In the genomic region with DNA sequence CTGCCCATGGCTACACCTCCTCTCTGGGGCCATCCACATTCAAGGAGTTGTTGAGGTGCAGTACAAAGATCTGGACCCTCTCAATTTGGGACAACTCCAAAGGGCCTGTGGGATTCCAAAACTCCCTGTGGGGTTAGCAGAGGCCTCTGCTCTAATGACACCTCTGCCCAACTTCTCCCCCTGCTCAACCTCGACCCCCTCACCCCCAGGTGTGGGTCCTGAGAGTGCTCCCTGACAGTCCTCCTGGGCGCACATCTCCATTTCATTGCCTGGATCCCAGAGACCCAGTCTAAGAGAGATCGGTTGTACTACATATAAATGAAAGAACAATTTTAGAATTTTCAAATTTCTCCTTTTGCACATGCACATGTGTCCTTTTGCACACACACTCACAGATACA, we compare ENCODE assay signal across 31 cellular contexts.
"Had no signal": no experiment of that assay in that cellular context is flagged by ENCODE, and none has a peak within 500 bp of the region (broad histone marks: within the 10 kb centered on the region; RNA-seq: fewer than 3 reads in every experiment).

No MANE protein-coding gene starts in this region.

- H3K27ac Mint-ChIP-seq: natural killer cell treated with Interleukin-12 subunit alpha and Interleukin-12 subunit beta and Interleukin-15 and Interleukin-18, amount 100 ng/mL, for 72 hours; nephron progenitor cell; progenitor cell of endocrine pancreas; stimulated activated memory B cell treated with anti-CD40 and anti-IgM and Interleukin-4, amounts not matched to agents 10 μg/mL and 1 μg/mL and 100 μg/mL, for 72 hours; type B pancreatic cell had no signal

- H3K27ac ChIP-seq: ovary, parathyroid adenoma, psoas muscle, skin epidermis, spleen, suprapubic skin, testis, tibial artery, transverse colon, upper lobe of right lung, uterus had no signal

- H3K79me2 ChIP-seq: parathyroid adenoma had no signal

- H3K9me3 Mint-ChIP-seq: natural killer cell treated with Interleukin-12 subunit alpha and Interleukin-12 subunit beta and Interleukin-15 and Interleukin-18, amount 100 ng/mL, for 72 hours; stimulated activated memory B cell treated with anti-CD40 and anti-IgM and Interleukin-4, amounts not matched to agents 10 μg/mL and 1 μg/mL and 100 μg/mL, for 72 hours; stimulated activated naive CD8-positive, alpha-beta T cell treated with anti-CD3 and anti-CD28 coated beads, Interleukin-15, amount 100 ng/mL, for 72 hours had no signal

- H3K4me2 ChIP-seq: smooth muscle cell had no signal

- H3K36me3 Mint-ChIP-seq: naive thymus-derived CD4-positive, alpha-beta T cell; natural killer cell treated with Interleukin-12 subunit alpha and Interleukin-12 subunit beta and Interleukin-15 and Interleukin-18, amount 100 ng/mL, for 72 hours; stimulated activated memory B cell treated with anti-CD40 and anti-IgM and Interleukin-4, amounts not matched to agents 10 μg/mL and 1 μg/mL and 100 μg/mL, for 72 hours; type B pancreatic cell had no signal

- H3K4me3 ChIP-seq: ovary, psoas muscle, skin epidermis, smooth muscle cell, spleen, suprapubic skin, testis, tibial artery, transverse colon, upper lobe of right lung, uterus had no signal

- ATAC-seq: naive thymus-derived CD4-positive, alpha-beta T cell; psoas muscle; right cardiac atrium; sciatic nerve; stimulated activated memory B cell treated with anti-CD40 and anti-IgM and Interleukin-4, amounts not matched to agents 10 μg/mL and 1 μg/mL and 100 μg/mL, for 72 hours; stimulated activated naive CD8-positive, alpha-beta T cell treated with anti-CD3 and anti-CD28 coated beads, Interleukin-15, amount 100 ng/mL, for 72 hours; stimulated activated naive CD8-positive, alpha-beta T cell treated with anti-CD3 and anti-CD28 coated beads, Interleukin-15, Interleukin-2, amounts not matched to agents 100 U/mL and 50 U/mL, for 24 hours; upper lobe of right lung had no signal

- H3K9ac ChIP-seq: parathyroid adenoma had no signal

- H3K4me1 ChIP-seq: parathyroid adenoma, psoas muscle, spleen, testis, transverse colon, upper lobe of right lung, uterus had no signal

- H3K4me3 Mint-ChIP-seq: naive thymus-derived CD4-positive, alpha-beta T cell; natural killer cell treated with Interleukin-12 subunit alpha and Interleukin-12 subunit beta and Interleukin-15 and Interleukin-18, amount 100 ng/mL, for 72 hours; nephron progenitor cell; neural crest cell; stimulated activated memory B cell treated with anti-CD40 and anti-IgM and Interleukin-4, amounts not matched to agents 10 μg/mL and 1 μg/mL and 100 μg/mL, for 72 hours; stimulated activated naive CD8-positive, alpha-beta T cell treated with anti-CD3 and anti-CD28 coated beads, Interleukin-15, amount 100 ng/mL, for 72 hours; type B pancreatic cell had no signal

- H2AFZ ChIP-seq: parathyroid adenoma had no signal

- H3K9me3 ChIP-seq: ovary, spleen, suprapubic skin, testis, tibial artery, transverse colon, upper lobe of right lung, uterus had no signal

- H3K27me3 ChIP-seq: ovary, suprapubic skin, testis, tibial artery, uterus had no signal

- H3K4me1 Mint-ChIP-seq: stimulated activated memory B cell treated with anti-CD40 and anti-IgM and Interleukin-4, amounts not matched to agents 10 μg/mL and 1 μg/mL and 100 μg/mL, for 72 hours had no signal

- H3K36me3 ChIP-seq: ovary, spleen, suprapubic skin, tibial artery, transverse colon, upper lobe of right lung, uterus had no signal

- DNase-seq: naive thymus-derived CD4-positive, alpha-beta T cell; nephron progenitor cell; occipital lobe; ovary; psoas muscle; right cardiac atrium; spleen; stimulated activated CD4-positive, alpha-beta T cell treated with anti-CD3 and anti-CD28 coated beads, Interleukin-12 subunit alpha, Interleukin-12 subunit beta, amount 100 ng/mL, for 4 hours; stimulated activated CD4-positive, alpha-beta T cell treated with anti-CD3 and anti-CD28 coated beads, Interleukin-1b, Interleukin-23, amount 100 ng/mL, for 48 hours; stimulated activated CD4-positive, alpha-beta T cell treated with anti-CD3 and anti-CD28 coated beads, Interleukin-4, amount 100 ng/mL, for 1 hour; stimulated activated CD4-positive, alpha-beta T cell treated with anti-CD3 and anti-CD28 coated beads, Interleukin-4, amount 100 ng/mL, for 4 hours; stimulated activated CD8-positive, alpha-beta memory T cell treated with anti-CD3 and anti-CD28 coated beads, Interleukin-4, amount 100 ng/mL, for 48 hours; stimulated activated naive CD4-positive, alpha-beta T cell; stimulated activated naive CD8-positive, alpha-beta T cell treated with anti-CD3 and anti-CD28 coated beads, Interleukin-15, amount 100 ng/mL, for 72 hours; stimulated activated naive CD8-positive, alpha-beta T cell treated with anti-CD3 and anti-CD28 coated beads, Interleukin-15, Interleukin-2, amounts not matched to agents 100 U/mL and 50 U/mL, for 24 hours; substantia nigra; testis; tibial artery; transverse colon; upper lobe of right lung; uterus had no signal
